ENCODE assay signal across 17 cellular contexts in genomic region chr15:29528276-29528675, GRCh38.
DNase-seq lines count a peak whose midpoint lies in the region; ATAC-seq and TF ChIP-seq lines count a peak whose summit lies in the region.
"Had no signal": no experiment of that assay in that cellular context is flagged by ENCODE, and none has a peak within 500 bp of the region (broad histone marks: within the 10 kb centered on the region; RNA-seq: fewer than 3 reads in every experiment).

No MANE protein-coding gene starts in this region.

- intact Hi-C loops in left cardiac atrium (cut with DNase I) (no loop called here), left ventricle myocardium inferior (cut with micrococcal nuclease) (no loop called here)

- H3K4me1 ChIP-seq in left ventricle myocardium inferior, result no peaks in the 10 kb centered on the region

- H3K4me3 ChIP-seq in left ventricle myocardium inferior, result no peak overlapping the region
- no peak overlapping the region for H3K4me3 ChIP-seq in fibroblast of pulmonary artery (replicated peaks; ENCODE audit: low read depth, low read length)

- no peaks in the 10 kb centered on the region for H3K27me3 ChIP-seq in left ventricle myocardium inferior (ENCODE audit: low read depth)

- peak; percentile 84 to 98 for ATAC-seq in left cardiac atrium

- DNase-seq in left cardiac atrium (peak; percentile 45), left ventricle myocardium inferior (no peak), NCI-H69 (lab: John Stamatoyannopoulos, UW) (peak; percentile 37), fibroblast of pulmonary artery (ENCODE audit: low read depth) (peak; percentile 3), iPS-NIHi7 (ENCODE audit: extremely low spot score) (no peak)
- no peak for DNase-seq in activated CD4-positive, CD25-positive, alpha-beta regulatory T cell treated with anti-CD3 and anti-CD28 coated beads, Interleukin-2, amount 50 U/mL, for 72 hours
- DNase-seq in activated CD4-positive, alpha-beta T cell treated with anti-CD3 and anti-CD28 coated beads for 4 hours, result no peak
- DNase-seq: DND-41, GDM1, H9, MV-4-11, NCI-H187 treated with DMSO at 0.1 percent for 48 hours, NCI-H345, NCI-H526 treated with DMSO at 0.1 percent for 48 hours, OCI-M1, SIG-M5 had no signal

- H3K36me3 ChIP-seq in left ventricle myocardium inferior, result no peaks in the 10 kb centered on the region

- no peak overlapping the region for H3K27ac ChIP-seq in left ventricle myocardium inferior (replicated peaks)
- H3K27ac ChIP-seq: KMS-11 had no signal

- H3K9me3 ChIP-seq in left ventricle myocardium inferior (replicated peaks), result no peaks in the 10 kb centered on the region

- TF ChIP-seq CTCF in left ventricle myocardium inferior (IDR thresholded peaks at IDR 0.05; ENCODE audit: borderline replicate concordance) (no peak), fibroblast of pulmonary artery (IDR thresholded peaks at IDR 0.05; ENCODE audit: low read length, missing control alignments) (no peak)

Comparison
In these comparisons a context has a peak if more than half of its experiments do, and no peak if none do; other contexts are left out.
1. DNase-seq: peak in left cardiac atrium (single experiment), NCI-H69 (single experiment) and fibroblast of pulmonary artery (single experiment); none in left ventricle myocardium inferior (single experiment), activated CD4-positive, CD25-positive, alpha-beta regulatory T cell treated with anti-CD3 and anti-CD28 coated beads, Interleukin-2, amount 50 U/mL, for 72 hours (single experiment), iPS-NIHi7 (single experiment) and activated CD4-positive, alpha-beta T cell treated with anti-CD3 and anti-CD28 coated beads for 4 hours (0 of 2).